9 cellular contexts compared by ENCODE assay signal in the genomic region with DNA sequence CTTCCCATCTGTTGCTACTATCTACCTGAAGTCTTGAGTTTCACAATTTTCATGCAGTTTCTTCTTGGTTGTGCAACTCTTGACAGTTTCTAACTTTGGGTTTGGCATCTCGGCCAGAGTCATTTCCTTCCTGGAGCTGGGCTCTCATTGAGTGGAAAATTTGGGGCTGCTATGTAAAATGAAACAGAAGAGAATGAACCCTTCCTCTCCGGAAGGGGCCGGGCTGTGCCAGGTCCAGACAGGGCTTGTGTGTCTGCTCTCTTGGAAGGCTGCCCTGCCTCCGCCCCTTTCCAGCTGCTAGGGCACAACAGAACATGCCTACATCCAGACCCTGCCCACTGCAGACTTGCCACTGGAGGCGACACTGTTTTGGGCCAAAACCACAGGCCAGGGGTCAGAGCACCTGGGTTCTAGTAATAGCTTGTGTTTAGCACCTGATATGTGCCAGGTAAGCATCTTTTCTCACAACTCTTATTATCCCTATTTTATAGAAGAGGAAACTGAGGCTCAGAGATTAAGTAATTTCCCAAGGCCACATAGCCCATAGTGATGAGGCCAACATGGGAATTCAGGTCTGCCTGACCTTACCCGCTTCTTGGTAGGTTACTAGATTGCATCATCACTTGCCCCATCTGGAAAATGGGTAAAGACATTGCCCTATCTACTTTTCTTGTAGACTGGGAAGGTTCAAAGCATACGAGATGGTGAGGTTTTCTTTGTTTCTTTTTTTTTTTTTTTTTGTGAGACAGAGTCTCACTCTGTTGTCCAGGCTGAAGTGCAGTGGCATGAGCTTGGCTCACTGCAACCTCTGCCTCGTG. TPM values are rescaled to one million over a fixed set of nuclear protein-coding genes. Genes with fewer than 3 reads are reported as not detected.
A peak's percentile ranks its signal among the peaks of the same experiment; 100 is the strongest.
DNase-seq lines count a peak whose midpoint lies in the region; ATAC-seq and TF ChIP-seq lines count a peak whose summit lies in the region.
"Had no signal": no experiment of that assay in that cellular context is flagged by ENCODE, and none has a peak within 500 bp of the region (broad histone marks: within the 10 kb centered on the region; RNA-seq: fewer than 3 reads in every experiment).

No MANE protein-coding gene starts in this region.

- H3K4me2 ChIP-seq in Karpas-422 (ENCODE audit: low read depth, low read length, poor library complexity, severe bottlenecking), result no peak overlapping the region
- H3K4me2 ChIP-seq: KMS-11 had no signal

- no peaks in the 10 kb centered on the region for H3K36me3 ChIP-seq in tibial artery
- H3K36me3 ChIP-seq in Karpas-422 (ENCODE audit: insufficient read depth, low read length), result no peaks in the 10 kb centered on the region

- H3K4me1 ChIP-seq in tibial artery, result peaks cover 0 to 89% (median 64%) of the 10 kb centered on the region in 4 donors
- no peaks in the 10 kb centered on the region for H3K4me1 ChIP-seq in Karpas-422 (ENCODE audit: low read length)

- no peak for TF ChIP-seq CTCF in tibial artery (IDR thresholded peaks at IDR 0.05)

- H3K9me2 ChIP-seq in Karpas-422 (replicated peaks; ENCODE audit: insufficient read depth, low read length), result no peaks in the 10 kb centered on the region

- intact Hi-C loops in tibial artery (cut with DNase I; ENCODE audit: low total_unique reads), result no loop called here

- no peak overlapping the region for H3K4me3 ChIP-seq in tibial artery
- H3K4me3 ChIP-seq in Karpas-422 (ENCODE audit: low read length), result no peak overlapping the region

- no peaks in the 10 kb centered on the region for H3K79me2 ChIP-seq in Karpas-422 (ENCODE audit: low read length)

- H3K9ac ChIP-seq in Karpas-422 (ENCODE audit: low read length), result no peak overlapping the region
- H3K9ac ChIP-seq: KMS-11 had no signal

- H3K27me3 ChIP-seq in tibial artery (no peaks in the 10 kb centered on the region), Karpas-422 (ENCODE audit: low read length) (no peaks in the 10 kb centered on the region)

- DNase-seq in SKM-1 (lab: John Stamatoyannopoulos, UW; ENCODE audit: unreplicated experiment) (peak; percentile 84), lung microvascular endothelial cell (ENCODE audit: low read depth in 2 of 2) (peak; percentile 94 to 96), tibial artery (peak; percentile 95 to 97), Karpas-422 (no peak), OCI-M2 (lab: John Stamatoyannopoulos, UW; ENCODE audit: unreplicated experiment) (no peak)

- no peaks in the 10 kb centered on the region for H3K9me3 ChIP-seq in tibial artery
- H3K9me3 ChIP-seq in Karpas-422 (ENCODE audit: low read length), result no peaks in the 10 kb centered on the region

- ATAC-seq in HG03457 (IDR thresholded peaks at IDR 0.05; ENCODE audit: unreplicated experiment), result peak; percentile 34
- ATAC-seq in GM21825 (IDR thresholded peaks at IDR 0.05; ENCODE audit: unreplicated experiment), result no peak

- no peaks in the 10 kb centered on the region for H4K20me1 ChIP-seq in Karpas-422 (ENCODE audit: insufficient read depth, low read depth, low read length)

- H2AFZ ChIP-seq in Karpas-422 (ENCODE audit: low read length), result no peak overlapping the region

- peak overlapping the region; percentile 99 for H3K27ac ChIP-seq in cingulate gyrus (ENCODE audit: low read depth, low read length)
- peak overlapping the region; percentile 78 to 87 for H3K27ac ChIP-seq in tibial artery
- H3K27ac ChIP-seq in Karpas-422 (ENCODE audit: low read length), result no peak overlapping the region
- H3K27ac ChIP-seq: KMS-11 had no signal

RNA-seq across cellular contexts. Expression of a gene that starts 25.0 kb away (rescaled TPM):
- total RNA-seq in lung microvascular endothelial cell, result 23.5 and 27.0 TPM in 2 replicates
- total RNA-seq in Karpas-422 (2014; rRNA removed; shearing (Covaris generic); ENCODE audit: low replicate concordance), result 0.04 TPM in 1 of 2 replicates, not detected in the other

RNA-seq across cellular contexts. Expression of a gene that starts 48.2 kb away (rescaled TPM):
- 28.8 and 39.3 TPM in 2 replicates for total RNA-seq in lung microvascular endothelial cell
- 77.7 and 81.9 TPM in 2 replicates for total RNA-seq in Karpas-422 (2014; rRNA removed; shearing (Covaris generic); ENCODE audit: low replicate concordance)

RNA-seq across cellular contexts. Expression of a gene that starts 58.5 kb away (rescaled TPM):
- 7.2 and 8.9 TPM in 2 replicates for total RNA-seq in lung microvascular endothelial cell
- total RNA-seq in Karpas-422 (2014; rRNA removed; shearing (Covaris generic); ENCODE audit: low replicate concordance), result 17.6 and 20.8 TPM in 2 replicates

Comparison
In these comparisons a context has a peak if more than half of its experiments do, and no peak if none do; other contexts are left out.
1. DNase-seq: peak in SKM-1 (single experiment), lung microvascular endothelial cell (2 of 2) and tibial artery (2 of 2); none in Karpas-422 (single experiment) and OCI-M2 (single experiment).
2. RNA of a gene that starts 25.0 kb away (total RNA-seq): 23.5 to 27.0 TPM in lung microvascular endothelial cell; 0.04 TPM in Karpas-422; every median in the first group is over 10 times any median in the second.